In genomic region chr3:171192176-171192854, GRCh38 we compare ENCODE assay signal across 9 cellular contexts.
DNase-seq lines count a peak whose midpoint lies in the region; ATAC-seq and TF ChIP-seq lines count a peak whose summit lies in the region.
"Had no signal": no experiment of that assay in that cellular context is flagged by ENCODE, and none has a peak within 500 bp of the region (broad histone marks: within the 10 kb centered on the region; RNA-seq: fewer than 3 reads in every experiment).

No MANE protein-coding gene starts in this region.

- TF ChIP-seq CTCF in activated CD8-positive, alpha-beta T cell treated with anti-CD3 and anti-CD28 coated beads for 36 hours (IDR thresholded peaks at IDR 0.05): no peak
- no peak for TF ChIP-seq CTCF in retinal pigment epithelial cell (conservative IDR thresholded peaks at IDR 0.05; ENCODE audit: low read depth, low read length)

- H3K4me3 Mint-ChIP-seq in activated CD8-positive, alpha-beta T cell treated with anti-CD3 and anti-CD28 coated beads for 36 hours: no peak overlapping the region
- no peak overlapping the region for H3K4me3 Mint-ChIP-seq in activated CD8-positive, alpha-beta T cell treated with anti-CD3 and anti-CD28 coated beads, Interleukin-2, amount 10 ng/mL, durations not matched to agents 7 days and 5 days
- no peak overlapping the region for H3K4me3 Mint-ChIP-seq in naive thymus-derived CD8-positive, alpha-beta T cell

- no peaks in the 10 kb centered on the region for H3K27me3 Mint-ChIP-seq in activated CD8-positive, alpha-beta T cell treated with anti-CD3 and anti-CD28 coated beads for 36 hours
- no peaks in the 10 kb centered on the region for H3K27me3 Mint-ChIP-seq in activated CD8-positive, alpha-beta T cell treated with anti-CD3 and anti-CD28 coated beads, Interleukin-2, amount 10 ng/mL, durations not matched to agents 7 days and 5 days (ENCODE audit: low read depth)
- no peaks in the 10 kb centered on the region for H3K27me3 Mint-ChIP-seq in naive thymus-derived CD8-positive, alpha-beta T cell

- H3K4me3 ChIP-seq in retinal pigment epithelial cell (ENCODE audit: low read length): no peak overlapping the region

- peak overlapping the region; percentile 42 for H3K27ac Mint-ChIP-seq in activated CD8-positive, alpha-beta T cell treated with anti-CD3 and anti-CD28 coated beads for 36 hours
- H3K27ac Mint-ChIP-seq in activated CD8-positive, alpha-beta T cell treated with anti-CD3 and anti-CD28 coated beads, Interleukin-2, amount 10 ng/mL, durations not matched to agents 7 days and 5 days: no peak overlapping the region
- H3K27ac Mint-ChIP-seq in naive thymus-derived CD8-positive, alpha-beta T cell: peak overlapping the region in 2 of 10 donors; percentile 0 to 61

- peaks cover 36% of the 10 kb centered on the region for H3K4me1 Mint-ChIP-seq in activated CD8-positive, alpha-beta T cell treated with anti-CD3 and anti-CD28 coated beads for 36 hours (ENCODE audit: low read depth)
- peaks cover 2% of the 10 kb centered on the region for H3K4me1 Mint-ChIP-seq in activated CD8-positive, alpha-beta T cell treated with anti-CD3 and anti-CD28 coated beads, Interleukin-2, amount 10 ng/mL, durations not matched to agents 7 days and 5 days (ENCODE audit: low read depth)
- H3K4me1 Mint-ChIP-seq in naive thymus-derived CD8-positive, alpha-beta T cell: peaks cover 0 to 4% (median under 1%) of the 10 kb centered on the region in 4 donors

- ATAC-seq in activated CD8-positive, alpha-beta T cell treated with anti-CD3 and anti-CD28 coated beads for 36 hours: no peak
- no peak for ATAC-seq in activated CD8-positive, alpha-beta T cell treated with anti-CD3 and anti-CD28 coated beads, Interleukin-2, amount 10 ng/mL, durations not matched to agents 7 days and 5 days
- ATAC-seq in naive thymus-derived CD8-positive, alpha-beta T cell: no peak

- DNase-seq in activated CD8-positive, alpha-beta T cell treated with anti-CD3 and anti-CD28 coated beads for 36 hours: peak; percentile 14
- DNase-seq in activated CD8-positive, alpha-beta T cell treated with anti-CD3 and anti-CD28 coated beads, Interleukin-2, amount 10 ng/mL, durations not matched to agents 7 days and 5 days: no peak
- DNase-seq in NCI-H2107 (lab: John Stamatoyannopoulos, UW) (peak; percentile 88), brain pericyte (ENCODE audit: low read depth, low spot score) (peak; percentile 61), retinal pigment epithelial cell (ENCODE audit: low read depth) (peak; percentile 73), NCI-H1105 treated with DMSO at 0.1 percent for 48 hours (lab: John Stamatoyannopoulos, UW) (no peak), NCI-H1694 treated with DMSO at 0.1 percent for 48 hours (lab: John Stamatoyannopoulos, UW) (no peak)
- DNase-seq in naive thymus-derived CD8-positive, alpha-beta T cell: no peak
- DNase-seq: NCI-H82 had no signal

- POLR2A ChIA-PET in activated CD8-positive, alpha-beta T cell treated with anti-CD3 and anti-CD28 coated beads for 36 hours (lab: Charles Lee): no interaction called here
- POLR2A ChIA-PET in activated CD8-positive, alpha-beta T cell treated with anti-CD3 and anti-CD28 coated beads, Interleukin-2, amount 10 ng/mL, durations not matched to agents 7 days and 5 days (lab: Charles Lee): no interaction called here
- POLR2A ChIA-PET in naive thymus-derived CD8-positive, alpha-beta T cell (lab: Charles Lee): no interaction called here

- intact Hi-C loops in activated CD8-positive, alpha-beta T cell treated with anti-CD3 and anti-CD28 coated beads for 36 hours (cut with micrococcal nuclease): no loop called here

- CTCF ChIA-PET in activated CD8-positive, alpha-beta T cell treated with anti-CD3 and anti-CD28 coated beads for 36 hours (lab: Charles Lee): no interaction called here
- CTCF ChIA-PET in activated CD8-positive, alpha-beta T cell treated with anti-CD3 and anti-CD28 coated beads, Interleukin-2, amount 10 ng/mL, durations not matched to agents 7 days and 5 days (lab: Charles Lee): interaction anchor here (1.7 kb wide), 1 partner anchor 269 kb away, joined by 4 read pairs; no protein-coding TSS in a partner anchor

- H3K9me3 Mint-ChIP-seq in activated CD8-positive, alpha-beta T cell treated with anti-CD3 and anti-CD28 coated beads for 36 hours: no peaks in the 10 kb centered on the region
- no peaks in the 10 kb centered on the region for H3K9me3 Mint-ChIP-seq in activated CD8-positive, alpha-beta T cell treated with anti-CD3 and anti-CD28 coated beads, Interleukin-2, amount 10 ng/mL, durations not matched to agents 7 days and 5 days (ENCODE audit: insufficient read depth)
- H3K9me3 Mint-ChIP-seq in naive thymus-derived CD8-positive, alpha-beta T cell: peaks cover 0 to 2% (median 0%) of the 10 kb centered on the region in 9 donors

- H3K36me3 Mint-ChIP-seq in activated CD8-positive, alpha-beta T cell treated with anti-CD3 and anti-CD28 coated beads for 36 hours (ENCODE audit: low read depth): peaks cover 22% of the 10 kb centered on the region
- H3K36me3 Mint-ChIP-seq in activated CD8-positive, alpha-beta T cell treated with anti-CD3 and anti-CD28 coated beads, Interleukin-2, amount 10 ng/mL, durations not matched to agents 7 days and 5 days (ENCODE audit: low read depth): peaks cover 21% of the 10 kb centered on the region
- H3K36me3 Mint-ChIP-seq in naive thymus-derived CD8-positive, alpha-beta T cell: peaks cover 0 to 52% (median 18%) of the 10 kb centered on the region in 3 donors

Comparison
In these comparisons a context has a peak if more than half of its experiments do, and no peak if none do; other contexts are left out.
1. DNase-seq: peak in activated CD8-positive, alpha-beta T cell treated with anti-CD3 and anti-CD28 coated beads for 36 hours (single experiment), NCI-H2107 (single experiment), brain pericyte (single experiment) and retinal pigment epithelial cell (single experiment); none in activated CD8-positive, alpha-beta T cell treated with anti-CD3 and anti-CD28 coated beads, Interleukin-2, amount 10 ng/mL, durations not matched to agents 7 days and 5 days (single experiment), NCI-H1105 treated with DMSO at 0.1 percent for 48 hours (single experiment), naive thymus-derived CD8-positive, alpha-beta T cell (0 of 10) and NCI-H1694 treated with DMSO at 0.1 percent for 48 hours (single experiment).